In the genomic region with DNA sequence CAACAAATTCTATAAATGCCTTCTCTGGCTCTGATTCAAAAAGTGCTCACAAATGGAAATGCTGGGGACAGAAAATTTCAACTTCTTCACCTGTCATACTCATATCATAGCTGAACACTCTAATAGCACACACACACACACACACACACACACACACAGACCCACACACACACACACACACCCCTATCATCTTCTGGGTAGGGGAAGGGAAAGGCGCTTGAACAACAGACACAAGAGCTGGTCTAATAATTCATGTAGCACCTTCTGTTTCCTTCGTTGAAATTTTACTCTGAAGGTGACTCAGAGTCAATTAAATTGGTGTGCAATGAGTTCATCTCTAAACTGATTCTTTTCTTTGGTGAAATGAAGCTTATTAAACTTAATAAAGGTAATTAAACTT, we compare ENCODE assay signal across 22 cellular contexts. TPM values are rescaled to one million over a fixed set of nuclear protein-coding genes. Genes with fewer than 3 reads are reported as not detected.
DNase-seq lines count a peak whose midpoint lies in the region; ATAC-seq and TF ChIP-seq lines count a peak whose summit lies in the region.
"Had no signal": no experiment of that assay in that cellular context is flagged by ENCODE, and none has a peak within 500 bp of the region (broad histone marks: within the 10 kb centered on the region; RNA-seq: fewer than 3 reads in every experiment).

No MANE protein-coding gene starts in this region.

- peak; percentile 59 to 64 for ATAC-seq in activated CD4-positive, CD25-positive, alpha-beta regulatory T cell treated with anti-CD3 and anti-CD28 coated beads, Interleukin-2, amount 50 U/mL, for 24 hours
- peak; percentile 43 for ATAC-seq in activated CD8-positive, alpha-beta T cell treated with anti-CD3 and anti-CD28 coated beads for 36 hours
- ATAC-seq in left cardiac atrium (no peak), GM18867 (IDR thresholded peaks at IDR 0.05; ENCODE audit: unreplicated experiment) (no peak)
- ATAC-seq: heart right ventricle, left lung had no signal

- peaks cover 100% of the 10 kb centered on the region for H3K4me1 ChIP-seq in CD4-positive, alpha-beta memory T cell (ENCODE audit: insufficient read depth, low read length)
- H3K4me1 ChIP-seq in effector memory CD4-positive, alpha-beta T cell (ENCODE audit: control insufficient read depth, insufficient read depth, low read length, poor library complexity, severe bottlenecking): peaks cover 62% of the 10 kb centered on the region
- no peaks in the 10 kb centered on the region for H3K4me1 ChIP-seq in BE2C
- H3K4me1 ChIP-seq: left lung had no signal

- TF ChIP-seq CTCF in activated CD8-positive, alpha-beta T cell treated with anti-CD3 and anti-CD28 coated beads for 36 hours (IDR thresholded peaks at IDR 0.05): no peak
- TF ChIP-seq CTCF in BE2C (IDR thresholded peaks at IDR 0.05; ENCODE audit: low read depth, low read length): no peak

- no peaks in the 10 kb centered on the region for H3K27me3 ChIP-seq in CD4-positive, alpha-beta memory T cell (ENCODE audit: insufficient read depth, low read length)
- no peaks in the 10 kb centered on the region for H3K27me3 ChIP-seq in effector memory CD4-positive, alpha-beta T cell (replicated peaks; ENCODE audit: control insufficient read depth, insufficient read depth, low read length, poor library complexity, severe bottlenecking)
- no peaks in the 10 kb centered on the region for H3K27me3 ChIP-seq in BE2C
- H3K27me3 ChIP-seq: heart right ventricle, left lung had no signal

- POLR2A ChIA-PET in CD4-positive, alpha-beta memory T cell (lab: Charles Lee; ENCODE audit: partially characterized antibody): interaction anchor here (0.8 to 11.6 kb wide), 13 partner anchors 10 to 130 kb away, joined by 3 to 794 read pairs (median 16); a partner anchor contains a TSS
- POLR2A ChIA-PET in activated CD8-positive, alpha-beta T cell treated with anti-CD3 and anti-CD28 coated beads for 36 hours (lab: Charles Lee): interaction anchor here (0.6 to 10.6 kb wide), 14 partner anchors 8 to 130 kb away, joined by 3 to 184 read pairs (median 18); a partner anchor contains a TSS

- peaks cover 40% of the 10 kb centered on the region for H3K36me3 ChIP-seq in CD4-positive, alpha-beta memory T cell (ENCODE audit: insufficient read depth, low read length)
- peaks cover 32% of the 10 kb centered on the region for H3K36me3 ChIP-seq in effector memory CD4-positive, alpha-beta T cell (ENCODE audit: control insufficient read depth, insufficient read depth, low read length)
- no peaks in the 10 kb centered on the region for H3K36me3 ChIP-seq in BE2C
- H3K36me3 ChIP-seq: left lung, prostate gland had no signal

- intact Hi-C loops in CD4-positive, alpha-beta memory T cell (cut with micrococcal nuclease): no loop called here
- intact Hi-C loops in activated CD8-positive, alpha-beta T cell treated with anti-CD3 and anti-CD28 coated beads for 36 hours (cut with micrococcal nuclease): loop anchor here (5.0 kb wide), 1 partner anchor 43 kb away; no protein-coding TSS in a partner anchor
- intact Hi-C loops in left cardiac atrium (cut with DNase I): no loop called here

- no peaks in the 10 kb centered on the region for H3K27me3 Mint-ChIP-seq in CD4-positive, alpha-beta memory T cell
- H3K27me3 Mint-ChIP-seq in activated CD8-positive, alpha-beta T cell treated with anti-CD3 and anti-CD28 coated beads for 36 hours: no peaks in the 10 kb centered on the region

- H3K4me3 Mint-ChIP-seq in CD4-positive, alpha-beta memory T cell: peak overlapping the region in 7 of 8 donors; percentile 6 to 79 (median 70)
- peak overlapping the region; percentile 25 for H3K4me3 Mint-ChIP-seq in activated CD8-positive, alpha-beta T cell treated with anti-CD3 and anti-CD28 coated beads for 36 hours
- H3K4me3 Mint-ChIP-seq: neural crest cell had no signal

- H3K9me3 ChIP-seq in CD4-positive, alpha-beta memory T cell (ENCODE audit: control insufficient read depth in 1 of 2, low read length in 2 of 2): no peaks in the 10 kb centered on the region
- no peaks in the 10 kb centered on the region for H3K9me3 ChIP-seq in effector memory CD4-positive, alpha-beta T cell (ENCODE audit: control insufficient read depth, low read length)
- H3K9me3 ChIP-seq in BE2C: no peaks in the 10 kb centered on the region
- H3K9me3 ChIP-seq: heart right ventricle, left lung, prostate gland had no signal

- H3K4me1 Mint-ChIP-seq in CD4-positive, alpha-beta memory T cell: peaks cover 65 to 98% (median 86%) of the 10 kb centered on the region in 4 donors
- peaks cover 96% of the 10 kb centered on the region for H3K4me1 Mint-ChIP-seq in activated CD8-positive, alpha-beta T cell treated with anti-CD3 and anti-CD28 coated beads for 36 hours (ENCODE audit: low read depth)

- H3K27ac ChIP-seq in CD4-positive, alpha-beta memory T cell (ENCODE audit: low read depth, low read length): peak overlapping the region; percentile 66
- peak overlapping the region; percentile 80 for H3K27ac ChIP-seq in effector memory CD4-positive, alpha-beta T cell (ENCODE audit: insufficient read depth, low read length, poor library complexity, severe bottlenecking)
- H3K27ac ChIP-seq: 22Rv1, epithelial cell of prostate, left lung, prostate gland had no signal

- H3K4me3 ChIP-seq in CD4-positive, alpha-beta memory T cell (ENCODE audit: low read length in 2 of 2): no peak overlapping the region
- H3K4me3 ChIP-seq in effector memory CD4-positive, alpha-beta T cell (ENCODE audit: insufficient read depth, low read depth, low read length, poor library complexity, severe bottlenecking): no peak overlapping the region
- no peak overlapping the region for H3K4me3 ChIP-seq in BE2C (ENCODE audit: low read depth, low read length)
- H3K4me3 ChIP-seq: heart right ventricle, left lung, prostate gland had no signal

- peak overlapping the region; percentile 81 to 99 (median 95) for H3K27ac Mint-ChIP-seq in CD4-positive, alpha-beta memory T cell
- peak overlapping the region; percentile 99 for H3K27ac Mint-ChIP-seq in activated CD8-positive, alpha-beta T cell treated with anti-CD3 and anti-CD28 coated beads for 36 hours

- H3K36me3 Mint-ChIP-seq in CD4-positive, alpha-beta memory T cell: peaks cover 49 to 67% of the 10 kb centered on the region in 2 donors
- peaks cover 75% of the 10 kb centered on the region for H3K36me3 Mint-ChIP-seq in activated CD8-positive, alpha-beta T cell treated with anti-CD3 and anti-CD28 coated beads for 36 hours (ENCODE audit: low read depth)

- DNase-seq in activated CD4-positive, CD25-positive, alpha-beta regulatory T cell treated with anti-CD3 and anti-CD28 coated beads, Interleukin-2, amount 50 U/mL, for 72 hours: no peak
- DNase-seq in CD4-positive, alpha-beta memory T cell: peak in 1 of 5 donors; percentile 52
- peak; percentile 53 for DNase-seq in activated CD8-positive, alpha-beta T cell treated with anti-CD3 and anti-CD28 coated beads for 36 hours
- no peak for DNase-seq in effector memory CD4-positive, alpha-beta T cell
- DNase-seq in BE2C (no peak), left cardiac atrium (no peak)
- DNase-seq: aorta; caudate nucleus; EL; heart right ventricle; left lung; NCI-H1105 treated with DMSO at 0.1 percent for 48 hours; NCI-H510A; stimulated activated CD4-positive, alpha-beta T cell treated with anti-CD3 and anti-CD28 coated beads, Interleukin-2, amount 100 ng/mL, for 48 hours; T-helper 9 cell had no signal

- CTCF ChIA-PET in CD4-positive, alpha-beta memory T cell (lab: Charles Lee; ENCODE audit: partially characterized antibody): interaction anchor here (0.7 to 3.5 kb wide), 14 partner anchors 9 to 263 kb away, joined by 3 to 34 read pairs (median 6); a partner anchor contains a TSS
- CTCF ChIA-PET in activated CD8-positive, alpha-beta T cell treated with anti-CD3 and anti-CD28 coated beads for 36 hours (lab: Charles Lee): interaction anchor here (0.8 to 2.7 kb wide), 11 partner anchors 9 to 132 kb away, joined by 3 to 14 read pairs (median 5); a partner anchor contains a TSS

- H3K9me3 Mint-ChIP-seq in CD4-positive, alpha-beta memory T cell: peaks cover 0 to 4% (median 0%) of the 10 kb centered on the region in 8 donors
- H3K9me3 Mint-ChIP-seq in activated CD8-positive, alpha-beta T cell treated with anti-CD3 and anti-CD28 coated beads for 36 hours: peaks cover 5% of the 10 kb centered on the region
- H3K9me3 Mint-ChIP-seq: neural crest cell had no signal

RNA-seq across cellular contexts. Expression of a gene that starts 32.9 kb away (rescaled TPM):
- total RNA-seq in CD4-positive, alpha-beta memory T cell: 100 to 1,000 TPM; 203 to 222 TPM
- polyA plus RNA-seq in CD4-positive, alpha-beta memory T cell: 100 to 1,000 TPM in 1 of 2 donors, 10 to 100 TPM in 1; 80.0 to 132 TPM
- 10 to 100 TPM; 94.2 to 97.3 TPM for total RNA-seq in activated CD8-positive, alpha-beta T cell treated with anti-CD3 and anti-CD28 coated beads for 36 hours
- polyA plus RNA-seq in BE2C (2012; ENCODE audit: insufficient read depth, insufficient read length, low read depth): not detected
- total RNA-seq in left cardiac atrium: 1 to 10 TPM; 2.5 to 2.9 TPM
- total RNA-seq: fibroblast of villous mesenchyme, neural crest cell had no signal

Comparison
In these comparisons a context has a peak if more than half of its experiments do, and no peak if none do; other contexts are left out.
1. ATAC-seq: peak in activated CD4-positive, CD25-positive, alpha-beta regulatory T cell treated with anti-CD3 and anti-CD28 coated beads, Interleukin-2, amount 50 U/mL, for 24 hours (2 of 2) and activated CD8-positive, alpha-beta T cell treated with anti-CD3 and anti-CD28 coated beads for 36 hours (single experiment); none in left cardiac atrium (0 of 2) and GM18867 (single experiment).
2. RNA of a gene that starts 32.9 kb away (total RNA-seq): 203 to 222 TPM in CD4-positive, alpha-beta memory T cell and 94.2 to 97.3 TPM in activated CD8-positive, alpha-beta T cell treated with anti-CD3 and anti-CD28 coated beads for 36 hours; 2.5 to 2.9 TPM in left cardiac atrium; every median in the first group is over 10 times any median in the second.